In the genomic region with DNA sequence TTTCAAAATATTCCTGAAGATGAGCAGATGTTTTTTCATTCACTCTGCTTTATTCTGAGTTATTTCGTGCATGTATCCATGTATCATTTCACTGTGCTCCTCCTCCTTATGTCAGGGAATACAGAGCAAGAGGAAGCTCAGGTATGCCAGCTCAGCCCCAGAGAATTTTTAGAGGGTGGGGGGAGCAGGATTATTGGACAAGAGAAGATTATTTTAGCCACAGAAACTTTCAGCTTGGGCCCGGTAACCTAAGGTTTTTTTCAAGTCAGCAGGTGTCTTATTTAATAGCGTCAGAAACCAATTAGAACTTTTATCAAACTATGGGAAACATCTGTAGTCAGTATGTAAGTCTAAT, we compare ENCODE assay signal across 17 cellular contexts.
DNase-seq lines count a peak whose midpoint lies in the region; ATAC-seq, FAIRE-seq and TF ChIP-seq lines count a peak whose summit lies in the region.
"Had no signal": no experiment of that assay in that cellular context is flagged by ENCODE, and none has a peak within 500 bp of the region (broad histone marks: within the 10 kb centered on the region; RNA-seq: fewer than 3 reads in every experiment).

No MANE protein-coding gene starts in this region.

- no peaks in the 10 kb centered on the region for H3K9me3 ChIP-seq in astrocyte (ENCODE audit: insufficient read depth, low read depth, low read length)
- H3K9me3 ChIP-seq in neuron (ENCODE audit: low read length), result no peaks in the 10 kb centered on the region
- H3K9me3 ChIP-seq: gastroesophageal sphincter, sigmoid colon, tibial nerve had no signal

- no peaks in the 10 kb centered on the region for H3K79me2 ChIP-seq in astrocyte (ENCODE audit: insufficient read depth, low read length)

- no peak overlapping the region for H3K4me2 ChIP-seq in astrocyte (ENCODE audit: low read length)

- no peak overlapping the region for H3K9ac ChIP-seq in astrocyte (ENCODE audit: low read length)

- no peak overlapping the region for H3K4me3 ChIP-seq in astrocyte (ENCODE audit: insufficient read depth, low read depth, low read length)
- H3K4me3 ChIP-seq in neuron (ENCODE audit: low read length), result peak overlapping the region; percentile 1
- H3K4me3 ChIP-seq: gastroesophageal sphincter, K562, sigmoid colon, SK-N-MC, tibial nerve had no signal

- no peaks in the 10 kb centered on the region for H4K20me1 ChIP-seq in astrocyte (ENCODE audit: insufficient read depth, low read length)

- H3K36me3 ChIP-seq in astrocyte (ENCODE audit: insufficient read depth, low read length) (no peaks in the 10 kb centered on the region), neuron (ENCODE audit: insufficient read depth, low read length) (no peaks in the 10 kb centered on the region)
- H3K36me3 ChIP-seq: gastroesophageal sphincter, sigmoid colon, tibial nerve, WERI-Rb-1 had no signal

- H3K9me3 Mint-ChIP-seq in astrocyte (ENCODE audit: unreplicated experiment), result no peaks in the 10 kb centered on the region
- H3K9me3 Mint-ChIP-seq: activated T-helper 2 cell treated with anti-CD3 and anti-CD28 coated beads, Interferon-gamma antibody, Interleukin-2, Interleukin-4, amounts not matched to agents 10 μg/mL and 5 μg/mL and 100 μg/mL, durations not matched to agents 14 hours and 24 hours and 36 hours had no signal

- ATAC-seq in GM21723 (IDR thresholded peaks at IDR 0.05; ENCODE audit: unreplicated experiment) (peak; percentile 26), GM21529 (IDR thresholded peaks at IDR 0.05; ENCODE audit: unreplicated experiment) (no peak)
- ATAC-seq: gastroesophageal sphincter, K562 had no signal

- intact Hi-C loops in head of caudate nucleus (cut with DNase I), result loop anchor here (10.0 kb wide), 1 partner anchor 236 kb away; a partner anchor contains a TSS

- H3K27me3 ChIP-seq in astrocyte (ENCODE audit: insufficient read depth, low read length) (no peaks in the 10 kb centered on the region), neuron (ENCODE audit: insufficient read depth, low read length) (no peaks in the 10 kb centered on the region)
- H3K27me3 ChIP-seq: gastroesophageal sphincter, sigmoid colon, tibial nerve had no signal

- no peaks in the 10 kb centered on the region for H3K27me3 Mint-ChIP-seq in astrocyte (ENCODE audit: low read depth, unreplicated experiment)

- no peak for FAIRE-seq in astrocyte (lab: Jason Lieb, UNC)

- peaks cover 8% of the 10 kb centered on the region for H3K4me1 Mint-ChIP-seq in astrocyte (ENCODE audit: low read depth, unreplicated experiment)

- TF ChIP-seq CTCF in astrocyte (IDR thresholded peaks at IDR 0.05; ENCODE audit: insufficient read depth, low read depth, low read length), result no peak

- peaks cover 4% of the 10 kb centered on the region for H3K4me1 ChIP-seq in astrocyte (ENCODE audit: insufficient read depth, low read length)
- peaks cover 57% of the 10 kb centered on the region for H3K4me1 ChIP-seq in neuron (ENCODE audit: insufficient read depth, low read length)
- H3K4me1 ChIP-seq: gastroesophageal sphincter, sigmoid colon had no signal

- no peak overlapping the region for H3K27ac Mint-ChIP-seq in astrocyte (ENCODE audit: unreplicated experiment)
- H3K27ac Mint-ChIP-seq: activated T-helper 2 cell treated with anti-CD3 and anti-CD28 coated beads, Interferon-gamma antibody, Interleukin-2, Interleukin-4, amounts not matched to agents 10 μg/mL and 5 μg/mL and 100 μg/mL, durations not matched to agents 14 hours and 24 hours and 36 hours had no signal

- DNase-seq in NCI-H146 treated with DMSO at 0.1 percent for 48 hours (lab: John Stamatoyannopoulos, UW; ENCODE audit: unreplicated experiment) (peak; percentile 73), astrocyte (ENCODE audit: low read depth) (no peak), nucleus accumbens (lab: John Stamatoyannopoulos, UW) (no peak), head of caudate nucleus (no peak), dermis blood vessel endothelial cell (no peak)
- DNase-seq: occipital lobe; sigmoid colon; stimulated activated CD4-positive, alpha-beta T cell treated with anti-CD3 and anti-CD28 coated beads, Interleukin-4, amount 100 ng/mL, for 1 hour; WERI-Rb-1 had no signal

- H2AFZ ChIP-seq in astrocyte (ENCODE audit: low read depth, low read length), result no peak overlapping the region
- peak overlapping the region; percentile 49 for H2AFZ ChIP-seq in neuron (ENCODE audit: low read depth, low read length)

- H3K27ac ChIP-seq in astrocyte (ENCODE audit: low read depth, low read length), result no peak overlapping the region
- H3K27ac ChIP-seq: gastroesophageal sphincter, sigmoid colon, SK-N-MC, tibial nerve, WERI-Rb-1 had no signal

- no peaks in the 10 kb centered on the region for H3K36me3 Mint-ChIP-seq in astrocyte (ENCODE audit: low read depth, unreplicated experiment)

- H3K4me3 Mint-ChIP-seq in astrocyte (ENCODE audit: unreplicated experiment), result peak overlapping the region; percentile 55
